In the genomic region with DNA sequence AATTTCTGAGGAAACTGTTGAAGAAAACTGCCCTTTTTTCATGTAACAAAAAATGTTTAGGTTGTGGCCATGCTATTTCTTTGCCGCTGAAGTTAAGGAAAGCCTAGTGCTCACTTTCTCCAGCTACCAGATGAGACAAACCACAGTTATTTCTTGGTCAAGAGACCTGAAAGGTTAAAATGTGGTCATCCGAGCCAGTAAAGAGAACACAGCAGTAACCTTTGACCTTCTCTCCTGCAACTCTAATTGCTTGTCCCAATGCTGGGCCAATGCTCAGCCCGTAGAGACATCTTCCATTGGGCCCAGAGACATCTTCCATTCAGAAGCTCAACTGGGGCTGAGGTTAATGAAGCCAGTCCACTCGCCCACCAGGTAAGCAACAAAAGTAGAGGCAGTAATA, we compare ENCODE assay signal across 25 cellular contexts.
"Had no signal": no experiment of that assay in that cellular context is flagged by ENCODE, and none has a peak within 500 bp of the region (broad histone marks: within the 10 kb centered on the region; RNA-seq: fewer than 3 reads in every experiment).

No MANE protein-coding gene starts in this region.

- H3K4me3 ChIP-seq: adrenal gland, coronary artery, sigmoid colon, smooth muscle cell, testis, uterus had no signal

- ATAC-seq: activated CD4-positive, alpha-beta T cell treated with anti-CD3 and anti-CD28 coated beads for 36 hours; activated T-cell treated with anti-CD3 and anti-CD28 coated beads, Interleukin-2, amount 50 U/mL, for 4 hours; foreskin keratinocyte; left ventricle myocardium superior; stimulated activated naive B cell treated with anti-CD40 and anti-IgM and Interleukin-4, amounts not matched to agents 10 μg/mL and 1 μg/mL and 100 μg/mL, for 72 hours had no signal

- DNase-seq: activated B cell treated with CpG ODN at 0.5 μM for 24 hours; activated CD4-positive, alpha-beta T cell treated with anti-CD3 and anti-CD28 coated beads for 36 hours; activated CD4-positive, alpha-beta T cell treated with anti-CD3 and anti-CD28 coated beads, Interleukin-2, amount 50 U/mL, for 4 hours; activated CD8-positive, alpha-beta memory T cell treated with anti-CD3 and anti-CD28 coated beads, Interleukin-2, amount 50 U/mL, for 48 hours; activated naive CD4-positive, alpha-beta T cell; activated T-cell treated with anti-CD3 and anti-CD28 coated beads, Interleukin-2, amount 50 U/mL, for 4 hours; adrenal gland; central memory CD4-positive, alpha-beta T cell; endodermal cell; foreskin keratinocyte; kidney glomerular epithelial cell; left ventricle myocardium superior; posterior cingulate gyrus; sigmoid colon; stimulated activated CD4-positive, alpha-beta T cell treated with anti-CD3 and anti-CD28 coated beads, Interleukin-15, amount 100 ng/mL, for 24 hours; stimulated activated CD8-positive, alpha-beta memory T cell treated with anti-CD3 and anti-CD28 coated beads, Interleukin-4, amount 100 ng/mL, for 48 hours; stimulated activated naive B cell treated with anti-CD40 and anti-IgM and Interleukin-4, amounts not matched to agents 10 μg/mL and 1 μg/mL and 100 μg/mL, for 72 hours; T-helper 9 cell; testis; trophoblast cell; uterus had no signal

- H3K36me3 Mint-ChIP-seq: activated naive CD8-positive, alpha-beta T cell; stimulated activated naive B cell treated with anti-CD40 and anti-IgM and Interleukin-4, amounts not matched to agents 10 μg/mL and 1 μg/mL and 100 μg/mL, for 72 hours had no signal

- H3K4me1 Mint-ChIP-seq: activated B cell treated with CpG ODN at 0.5 μM for 24 hours; activated CD4-positive, alpha-beta T cell treated with anti-CD3 and anti-CD28 coated beads for 36 hours; stimulated activated naive B cell treated with anti-CD40 and anti-IgM and Interleukin-4, amounts not matched to agents 10 μg/mL and 1 μg/mL and 100 μg/mL, for 72 hours had no signal

- H3K27me3 Mint-ChIP-seq: stimulated activated naive B cell treated with anti-CD40 and anti-IgM and Interleukin-4, amounts not matched to agents 10 μg/mL and 1 μg/mL and 100 μg/mL, for 72 hours had no signal

- H3K9me3 Mint-ChIP-seq: activated B cell treated with CpG ODN at 0.5 μM for 24 hours; activated T-cell treated with anti-CD3 and anti-CD28 coated beads, Interleukin-2, amount 50 U/mL, for 4 hours; activated T-helper 2 cell treated with anti-CD3 and anti-CD28 coated beads, Interferon-gamma antibody, Interleukin-2, Interleukin-4, amounts not matched to agents 10 μg/mL and 5 μg/mL and 100 μg/mL, durations not matched to agents 14 hours and 24 hours and 36 hours; stimulated activated naive B cell treated with anti-CD40 and anti-IgM and Interleukin-4, amounts not matched to agents 10 μg/mL and 1 μg/mL and 100 μg/mL, for 72 hours had no signal

- H3K27ac Mint-ChIP-seq: activated B cell treated with CpG ODN at 0.5 μM for 24 hours; activated CD4-positive, alpha-beta T cell treated with anti-CD3 and anti-CD28 coated beads for 36 hours; activated naive CD8-positive, alpha-beta T cell; activated T-helper 2 cell treated with anti-CD3 and anti-CD28 coated beads, Interferon-gamma antibody, Interleukin-2, Interleukin-4, amounts not matched to agents 10 μg/mL and 5 μg/mL and 100 μg/mL, durations not matched to agents 14 hours and 24 hours and 36 hours; endodermal cell; stimulated activated naive B cell treated with anti-CD40 and anti-IgM and Interleukin-4, amounts not matched to agents 10 μg/mL and 1 μg/mL and 100 μg/mL, for 72 hours had no signal

- H3K4me3 Mint-ChIP-seq: activated B cell treated with CpG ODN at 0.5 μM for 24 hours; activated CD4-positive, alpha-beta T cell treated with anti-CD3 and anti-CD28 coated beads for 36 hours; activated naive CD8-positive, alpha-beta T cell; activated T-cell treated with anti-CD3 and anti-CD28 coated beads, Interleukin-2, amount 50 U/mL, for 4 hours; endodermal cell; stimulated activated naive B cell treated with anti-CD40 and anti-IgM and Interleukin-4, amounts not matched to agents 10 μg/mL and 1 μg/mL and 100 μg/mL, for 72 hours had no signal
